In the genomic region with DNA sequence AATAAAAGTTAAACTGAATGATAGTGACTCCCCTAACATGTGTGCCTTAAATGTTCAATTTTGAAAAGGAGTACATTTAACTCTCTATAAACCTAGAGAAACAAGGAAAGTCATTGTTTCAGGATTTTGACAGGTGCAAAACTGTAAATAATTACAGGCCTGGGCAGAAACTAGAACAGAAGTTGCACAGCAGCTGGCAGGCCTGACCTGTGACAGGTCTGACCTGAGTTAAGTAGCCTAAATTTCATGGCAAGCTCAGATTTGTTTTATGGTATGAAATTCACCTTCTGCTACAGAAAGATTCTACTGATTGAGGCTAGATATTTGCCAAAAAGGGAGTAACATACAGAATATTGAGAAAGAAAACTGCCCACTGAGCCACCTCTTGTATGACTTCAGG, we compare ENCODE assay signal across 15 cellular contexts.
DNase-seq lines count a peak whose midpoint lies in the region; ATAC-seq and TF ChIP-seq lines count a peak whose summit lies in the region.
"Had no signal": no experiment of that assay in that cellular context is flagged by ENCODE, and none has a peak within 500 bp of the region (broad histone marks: within the 10 kb centered on the region; RNA-seq: fewer than 3 reads in every experiment).

No MANE protein-coding gene starts in this region.

- peak; percentile 97 for DNase-seq in NCI-H69 (lab: John Stamatoyannopoulos, UW)
- DNase-seq in mucosa of descending colon = peak; percentile 30 to 60 (median 33)
- no peak for DNase-seq in COLO829 (ENCODE audit: low spot score)
- DNase-seq in islet precursor cell = no peak
- DNase-seq: activated B cell treated with CpG ODN at 0.5 μM for 24 hours; activated naive CD4-positive, alpha-beta T cell treated with Interleukin-2 at 50 U/mL for 16 hours; C1 segment of cervical spinal cord; dermis blood vessel endothelial cell; right lobe of liver; stimulated activated CD4-positive, alpha-beta T cell treated with anti-CD3 and anti-CD28 coated beads, Interleukin-4, amount 100 ng/mL, for 1 hour had no signal

- ATAC-seq in GM19452 (IDR thresholded peaks at IDR 0.05; ENCODE audit: unreplicated experiment) (peak; percentile 48), HG03354 (IDR thresholded peaks at IDR 0.05; ENCODE audit: poor library complexity, severe bottlenecking, unreplicated experiment) (peak; percentile 59), mucosa of descending colon (peak; percentile 81), HG03135 (IDR thresholded peaks at IDR 0.05; ENCODE audit: unreplicated experiment) (no peak)
- ATAC-seq: natural killer cell treated with Interleukin-12 subunit alpha and Interleukin-12 subunit beta and Interleukin-15 and Interleukin-18, amount 100 ng/mL, for 72 hours; right lobe of liver; stimulated activated effector memory CD8-positive, alpha-beta T cell treated with anti-CD3 and anti-CD28 coated beads, Interleukin-12 subunit alpha, Interleukin-12 subunit beta, amount 100 ng/mL, for 72 hours had no signal

- H3K4me3 ChIP-seq in mucosa of descending colon = no peak overlapping the region
- H3K4me3 ChIP-seq: right lobe of liver had no signal

- no peaks in the 10 kb centered on the region for H3K9me3 ChIP-seq in mucosa of descending colon
- H3K9me3 ChIP-seq: right lobe of liver had no signal

- H3K4me1 ChIP-seq in mucosa of descending colon (ENCODE audit: low read depth) = peaks cover 2% of the 10 kb centered on the region

- no peak for TF ChIP-seq CTCF in mucosa of descending colon (IDR thresholded peaks at IDR 0.05)

- H3K36me3 ChIP-seq in mucosa of descending colon (ENCODE audit: low read depth) = no peaks in the 10 kb centered on the region
- H3K36me3 ChIP-seq: right lobe of liver had no signal

- intact Hi-C loops in mucosa of descending colon (cut with DNase I, micrococcal nuclease) = no loop called here

Comparison
In these comparisons a context has a peak if more than half of its experiments do, and no peak if none do; other contexts are left out.
1. DNase-seq: peak in NCI-H69 (single experiment) and mucosa of descending colon (3 of 3); none in COLO829 (single experiment) and islet precursor cell (single experiment).